Comparison of ENCODE assay signal across 8 cellular contexts in the genomic region with DNA sequence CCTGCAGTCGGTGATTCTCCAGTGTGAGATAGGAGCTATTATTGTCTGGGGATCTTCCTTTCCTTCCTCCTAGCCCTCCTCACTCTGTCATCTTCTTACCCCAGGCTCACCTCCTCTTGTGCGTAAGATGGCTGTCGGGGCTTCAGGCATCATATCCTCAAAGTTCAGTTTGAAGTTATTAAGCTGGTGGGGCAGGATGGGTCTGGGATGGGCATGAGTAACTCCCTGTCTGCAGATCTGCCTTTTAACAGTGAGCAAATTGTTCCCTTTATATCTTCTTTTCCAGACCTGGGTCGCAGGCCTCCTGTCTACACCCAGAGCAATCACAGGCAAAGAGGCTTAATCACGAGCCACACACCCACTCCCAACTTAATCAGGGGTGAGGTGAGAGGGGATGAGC. TPM values are rescaled to one million over a fixed set of nuclear protein-coding genes. Genes with fewer than 3 reads are reported as not detected.
DNase-seq lines count a peak whose midpoint lies in the region; ATAC-seq and TF ChIP-seq lines count a peak whose summit lies in the region.

No MANE protein-coding gene starts in this region.

- TF ChIP-seq EP300 in gastroesophageal sphincter (IDR thresholded peaks at IDR 0.05), result no peak

- DNase-seq in DMS53 (lab: John Stamatoyannopoulos, UW) (peak; percentile 30), DMS53 treated with DMSO at 0.1 percent for 48 hours (lab: John Stamatoyannopoulos, UW; ENCODE audit: unreplicated experiment) (no peak), inferior parietal cortex (ENCODE audit: extremely low spot score) (no peak), 8988T (no peak)
- DNase-seq in activated CD4-positive, alpha-beta T cell treated with anti-CD3 and anti-CD28 coated beads, Interleukin-2, amount 10 ng/mL, durations not matched to agents 24 days and 14 days, result peak; percentile 59

- 30 to 81% methylated on average over 2 to 3 of the region's 5 CpGs for WGBS in gastroesophageal sphincter (ENCODE audit: low coverage in 1 of 2), 2 donors

- ATAC-seq in gastroesophageal sphincter (no peak), GM21723 (IDR thresholded peaks at IDR 0.05; ENCODE audit: unreplicated experiment) (no peak)
- no peak for ATAC-seq in stimulated activated memory B cell treated with anti-CD40 and anti-IgM and Interleukin-4, amounts not matched to agents 10 μg/mL and 1 μg/mL and 100 μg/mL, for 72 hours

- H3K4me3 Mint-ChIP-seq in activated CD4-positive, alpha-beta T cell treated with anti-CD3 and anti-CD28 coated beads, Interleukin-2, amount 10 ng/mL, durations not matched to agents 24 days and 14 days, result peak overlapping the region; percentile 89
- H3K4me3 Mint-ChIP-seq in stimulated activated memory B cell treated with anti-CD40 and anti-IgM and Interleukin-4, amounts not matched to agents 10 μg/mL and 1 μg/mL and 100 μg/mL, for 72 hours, result peak overlapping the region; percentile 82

- H3K4me1 ChIP-seq in gastroesophageal sphincter, result peaks cover 0 to 25% (median 5%) of the 10 kb centered on the region in 3 donors

- no peaks in the 10 kb centered on the region for H3K36me3 ChIP-seq in gastroesophageal sphincter

- H3K4me1 Mint-ChIP-seq in activated CD4-positive, alpha-beta T cell treated with anti-CD3 and anti-CD28 coated beads, Interleukin-2, amount 10 ng/mL, durations not matched to agents 24 days and 14 days, result peaks cover 56% of the 10 kb centered on the region
- H3K4me1 Mint-ChIP-seq in stimulated activated memory B cell treated with anti-CD40 and anti-IgM and Interleukin-4, amounts not matched to agents 10 μg/mL and 1 μg/mL and 100 μg/mL, for 72 hours, result peaks cover 43% of the 10 kb centered on the region

- H3K27me3 ChIP-seq in gastroesophageal sphincter, result no peaks in the 10 kb centered on the region

- H3K9me3 ChIP-seq in gastroesophageal sphincter, result no peaks in the 10 kb centered on the region

- no peaks in the 10 kb centered on the region for H3K27me3 Mint-ChIP-seq in activated CD4-positive, alpha-beta T cell treated with anti-CD3 and anti-CD28 coated beads, Interleukin-2, amount 10 ng/mL, durations not matched to agents 24 days and 14 days
- H3K27me3 Mint-ChIP-seq in stimulated activated memory B cell treated with anti-CD40 and anti-IgM and Interleukin-4, amounts not matched to agents 10 μg/mL and 1 μg/mL and 100 μg/mL, for 72 hours, result no peaks in the 10 kb centered on the region

- H3K27ac Mint-ChIP-seq in activated CD4-positive, alpha-beta T cell treated with anti-CD3 and anti-CD28 coated beads, Interleukin-2, amount 10 ng/mL, durations not matched to agents 24 days and 14 days, result peak overlapping the region; percentile 97
- peak overlapping the region; percentile 77 for H3K27ac Mint-ChIP-seq in stimulated activated memory B cell treated with anti-CD40 and anti-IgM and Interleukin-4, amounts not matched to agents 10 μg/mL and 1 μg/mL and 100 μg/mL, for 72 hours

- H3K9me3 Mint-ChIP-seq in activated CD4-positive, alpha-beta T cell treated with anti-CD3 and anti-CD28 coated beads, Interleukin-2, amount 10 ng/mL, durations not matched to agents 24 days and 14 days, result peaks cover 6% of the 10 kb centered on the region
- no peaks in the 10 kb centered on the region for H3K9me3 Mint-ChIP-seq in stimulated activated memory B cell treated with anti-CD40 and anti-IgM and Interleukin-4, amounts not matched to agents 10 μg/mL and 1 μg/mL and 100 μg/mL, for 72 hours

- TF ChIP-seq CTCF in gastroesophageal sphincter (IDR thresholded peaks at IDR 0.05), result no peak

- intact Hi-C loops in activated CD4-positive, alpha-beta T cell treated with anti-CD3 and anti-CD28 coated beads, Interleukin-2, amount 10 ng/mL, durations not matched to agents 24 days and 14 days (cut with micrococcal nuclease), result loop anchor here (2.0 kb wide), 1 partner anchor 325 kb away; no protein-coding TSS in a partner anchor

- H3K36me3 Mint-ChIP-seq in activated CD4-positive, alpha-beta T cell treated with anti-CD3 and anti-CD28 coated beads, Interleukin-2, amount 10 ng/mL, durations not matched to agents 24 days and 14 days (ENCODE audit: low read depth), result peaks cover 15% of the 10 kb centered on the region
- peaks cover 10% of the 10 kb centered on the region for H3K36me3 Mint-ChIP-seq in stimulated activated memory B cell treated with anti-CD40 and anti-IgM and Interleukin-4, amounts not matched to agents 10 μg/mL and 1 μg/mL and 100 μg/mL, for 72 hours

- no peak for TF ChIP-seq POLR2A in gastroesophageal sphincter (IDR thresholded peaks at IDR 0.05)

- peak overlapping the region; percentile 67 to 98 for H3K4me3 ChIP-seq in gastroesophageal sphincter

- H3K27ac ChIP-seq in gastroesophageal sphincter, result peak overlapping the region in 3 of 4 donors; percentile 83 to 93 (median 85)

RNA-seq across cellular contexts. Expression of gene MTMR1, which starts 0.9 kb away (rescaled TPM):
- total RNA-seq in activated CD4-positive, alpha-beta T cell treated with anti-CD3 and anti-CD28 coated beads, Interleukin-2, amount 10 ng/mL, durations not matched to agents 24 days and 14 days, result 30.6 and 34.5 TPM in 2 replicates
- 10 to 100 TPM; 17.3 to 26.1 (median 21.5) TPM for total RNA-seq in gastroesophageal sphincter

Comparison
In these comparisons a context has a peak if more than half of its experiments do, and no peak if none do; other contexts are left out.
1. DNase-seq: peak in DMS53 (single experiment) and activated CD4-positive, alpha-beta T cell treated with anti-CD3 and anti-CD28 coated beads, Interleukin-2, amount 10 ng/mL, durations not matched to agents 24 days and 14 days (single experiment); none in DMS53 treated with DMSO at 0.1 percent for 48 hours (single experiment), inferior parietal cortex (single experiment) and 8988T (single experiment).